15 cellular contexts compared by ENCODE assay signal in the genomic region with DNA sequence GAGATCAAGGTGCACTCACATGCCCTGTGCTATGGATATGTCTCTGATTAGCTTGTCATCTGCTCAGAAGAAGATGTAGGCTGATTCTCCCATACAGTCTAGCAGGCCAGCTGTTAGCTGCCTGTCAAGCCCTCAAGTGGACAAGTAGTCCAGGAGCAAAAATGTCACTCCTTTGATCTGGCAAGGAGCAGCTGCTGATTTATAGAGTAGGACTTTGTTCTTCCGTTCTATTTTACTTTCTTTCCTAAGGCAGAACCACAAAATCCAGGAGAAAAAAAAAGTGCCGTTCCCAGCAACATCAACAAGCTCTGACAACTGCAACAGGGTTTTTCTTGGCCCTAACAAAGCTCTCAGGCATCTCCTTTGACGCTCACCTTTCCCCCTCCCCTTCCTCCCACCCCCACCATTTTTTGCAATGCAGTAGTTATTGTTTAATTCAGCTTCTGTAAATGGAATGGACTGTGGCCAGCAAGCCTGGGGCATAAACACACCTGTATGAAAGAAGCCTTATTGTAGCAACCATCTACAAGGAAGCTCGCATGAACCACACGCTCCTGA.
DNase-seq lines count a peak whose midpoint lies in the region; ATAC-seq and TF ChIP-seq lines count a peak whose summit lies in the region.
"Had no signal": no experiment of that assay in that cellular context is flagged by ENCODE, and none has a peak within 500 bp of the region (broad histone marks: within the 10 kb centered on the region; RNA-seq: fewer than 3 reads in every experiment).

No MANE protein-coding gene starts in this region.

- H3K9ac ChIP-seq in Karpas-422 (ENCODE audit: low read length), result no peak overlapping the region

- 61 to 66% methylated on average over 5 of the region's 5 CpGs for WGBS in body of pancreas, 2 donors

- no peaks in the 10 kb centered on the region for H4K20me1 ChIP-seq in Karpas-422 (ENCODE audit: insufficient read depth, low read depth, low read length)

- H3K4me3 ChIP-seq in body of pancreas (no peak overlapping the region), muscle layer of duodenum (ENCODE audit: low read depth in 1 of 2, low read length in 2 of 2) (no peak overlapping the region), Karpas-422 (ENCODE audit: low read length) (no peak overlapping the region)
- H3K4me3 ChIP-seq: right lobe of liver, SK-N-MC had no signal

- no peak overlapping the region for H2AFZ ChIP-seq in Karpas-422 (ENCODE audit: low read length)

- H3K27ac ChIP-seq in body of pancreas (peak overlapping the region in 3 of 4 donors; percentile 58 to 71 (median 59)), muscle layer of duodenum (ENCODE audit: low read length) (peak overlapping the region; percentile 13), Karpas-422 (ENCODE audit: low read length) (no peak overlapping the region)
- H3K27ac ChIP-seq: right lobe of liver, SK-N-MC had no signal

- no peaks in the 10 kb centered on the region for H3K36me3 ChIP-seq in body of pancreas (replicated peaks in 1 of 2; ENCODE audit: insufficient read depth in 1 of 2, low read depth in 2 of 2)
- no peaks in the 10 kb centered on the region for H3K36me3 ChIP-seq in muscle layer of duodenum (ENCODE audit: control insufficient read depth in 1 of 2, insufficient read depth in 2 of 2, low read length in 2 of 2)
- no peaks in the 10 kb centered on the region for H3K36me3 ChIP-seq in Karpas-422 (ENCODE audit: insufficient read depth, low read length)
- H3K36me3 ChIP-seq: right lobe of liver had no signal

- intact Hi-C loops in body of pancreas (cut with DNase I), result no loop called here

- no peak for TF ChIP-seq POLR2A in body of pancreas (IDR thresholded peaks at IDR 0.05)

- ATAC-seq in body of pancreas, result peak; percentile 81
- no peak for ATAC-seq in HG02970 (IDR thresholded peaks at IDR 0.05; ENCODE audit: low FRiP score, unreplicated experiment)
- no peak for ATAC-seq in GM18520 (IDR thresholded peaks at IDR 0.05; ENCODE audit: unreplicated experiment)
- ATAC-seq: activated CD8-positive, alpha-beta T cell treated with anti-CD3 and anti-CD28 coated beads, Interleukin-2, amount 10 ng/mL, durations not matched to agents 7 days and 5 days; right lobe of liver; stimulated activated memory B cell treated with anti-CD40 and anti-IgM and Interleukin-4, amounts not matched to agents 10 μg/mL and 1 μg/mL and 100 μg/mL, for 72 hours had no signal

- no peaks in the 10 kb centered on the region for H3K9me2 ChIP-seq in Karpas-422 (replicated peaks; ENCODE audit: insufficient read depth, low read length)

- DNase-seq in Caki2 (ENCODE audit: low read depth) (peak; percentile 44), LHCN-M2 (ENCODE audit: low read depth) (peak; percentile 90), body of pancreas (peak in 3 of 4 donors; percentile 43 to 49 (median 44)), Karpas-422 (no peak)
- no peak for DNase-seq in activated CD8-positive, alpha-beta memory T cell treated with anti-CD3 and anti-CD28 coated beads, Interleukin-2, amount 50 U/mL, for 48 hours
- DNase-seq: activated CD8-positive, alpha-beta T cell treated with anti-CD3 and anti-CD28 coated beads, Interleukin-2, amount 10 ng/mL, durations not matched to agents 7 days and 5 days; activated gamma-delta T cell; effector memory CD4-positive, alpha-beta T cell; NCI-H1694 treated with DMSO at 0.1 percent for 48 hours; right lobe of liver had no signal

- no peak for TF ChIP-seq CTCF in body of pancreas (IDR thresholded peaks at IDR 0.05)

- in situ Hi-C loops in Caki2 (cut with HindIII; ENCODE audit: low pct_unique_long_range_greater_than_20kb, low sequenced_read_pairs), result no loop called here

- H3K9me3 ChIP-seq in body of pancreas, result no peaks in the 10 kb centered on the region
- H3K9me3 ChIP-seq in muscle layer of duodenum (ENCODE audit: control insufficient read depth in 1 of 2, low read length in 2 of 2), result no peaks in the 10 kb centered on the region
- H3K9me3 ChIP-seq in Karpas-422 (ENCODE audit: low read length), result no peaks in the 10 kb centered on the region
- H3K9me3 ChIP-seq: right lobe of liver had no signal

- H3K4me1 ChIP-seq in body of pancreas, result peaks cover 4% of the 10 kb centered on the region
- H3K4me1 ChIP-seq in muscle layer of duodenum (ENCODE audit: control insufficient read depth in 1 of 2, insufficient read depth in 2 of 2, low read length in 2 of 2), result peaks cover 7 to 24% of the 10 kb centered on the region in 2 donors
- H3K4me1 ChIP-seq in Karpas-422 (ENCODE audit: low read length), result peaks cover 19% of the 10 kb centered on the region
- H3K4me1 ChIP-seq: right lobe of liver had no signal

- H3K4me2 ChIP-seq in Karpas-422 (ENCODE audit: low read depth, low read length, poor library complexity, severe bottlenecking), result no peak overlapping the region

- H3K27me3 ChIP-seq in body of pancreas (no peaks in the 10 kb centered on the region), muscle layer of duodenum (ENCODE audit: low read depth, low read length) (no peaks in the 10 kb centered on the region), Karpas-422 (ENCODE audit: low read length) (no peaks in the 10 kb centered on the region)
- H3K27me3 ChIP-seq: right lobe of liver had no signal

- H3K79me2 ChIP-seq in Karpas-422 (ENCODE audit: low read length), result peaks cover 66% of the 10 kb centered on the region

Comparison
In these comparisons a context has a peak if more than half of its experiments do, and no peak if none do; other contexts are left out.
1. DNase-seq: peak in Caki2 (single experiment), LHCN-M2 (single experiment) and body of pancreas (3 of 4); none in activated CD8-positive, alpha-beta memory T cell treated with anti-CD3 and anti-CD28 coated beads, Interleukin-2, amount 50 U/mL, for 48 hours (single experiment) and Karpas-422 (single experiment).